In the genomic region with DNA sequence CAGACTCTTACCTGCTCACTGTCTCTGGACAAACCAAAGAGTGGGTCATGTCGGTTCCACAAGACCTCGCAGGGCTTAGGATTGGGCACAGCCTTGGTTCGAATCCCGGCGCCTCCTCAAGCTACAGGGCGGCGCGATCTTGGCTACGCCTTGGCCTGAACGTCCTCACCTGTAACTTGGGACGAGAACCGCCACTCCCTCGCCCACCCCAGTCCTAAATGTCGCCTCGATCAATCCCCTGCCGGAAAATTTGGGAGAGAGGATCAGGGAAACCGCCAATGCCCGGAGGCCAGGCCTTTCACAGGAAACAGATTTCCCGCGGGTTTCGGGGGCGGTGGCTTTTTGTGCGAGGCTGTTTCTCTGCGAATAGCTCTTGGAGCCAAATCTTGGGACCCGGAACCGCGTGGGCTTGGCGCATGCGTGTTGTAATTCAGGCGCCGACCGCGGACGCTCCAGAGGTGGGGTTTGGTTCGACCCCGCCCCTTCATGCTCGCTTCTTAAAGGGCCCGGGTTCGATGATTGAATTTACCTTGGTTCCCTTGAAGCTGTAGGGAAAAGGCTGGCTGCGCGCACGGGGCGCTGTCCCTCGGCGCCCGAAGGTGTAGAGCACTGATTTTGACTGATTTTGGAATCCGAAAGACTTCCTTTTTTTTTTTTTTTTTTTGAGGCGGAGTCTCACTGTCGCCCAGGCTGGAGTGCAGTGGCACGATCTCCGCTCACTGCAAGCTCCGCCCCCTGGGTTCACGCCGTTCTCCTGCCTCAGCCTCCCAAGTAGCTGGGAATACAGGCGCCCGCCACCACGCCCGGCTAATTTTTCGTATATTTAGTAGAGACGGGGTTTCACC, we compare ENCODE assay signal across 8 cellular contexts.
DNase-seq lines count a peak whose midpoint lies in the region; ATAC-seq, FAIRE-seq and TF ChIP-seq lines count a peak whose summit lies in the region.

A gene with protein sequence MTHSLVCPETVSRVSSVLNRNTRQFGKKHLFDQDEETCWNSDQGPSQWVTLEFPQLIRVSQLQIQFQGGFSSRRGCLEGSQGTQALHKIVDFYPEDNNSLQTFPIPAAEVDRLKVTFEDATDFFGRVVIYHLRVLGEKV (minus strand): TSS at position 403 of the 845 bp plus-strand sequence. CDS start 354 bp downstream, at position 49.

- TF ChIP-seq CTCF in KMS-11 (conservative IDR thresholded peaks at IDR 0.05; ENCODE audit: low read depth, low read length) = no peak

- DNase-seq in COLO668 (lab: John Stamatoyannopoulos, UW; ENCODE audit: unreplicated experiment) (peak; percentile 94), RCC 7860 (ENCODE audit: low spot score) (peak; percentile 80), erythroblast (lab: John Stamatoyannopoulos, UW) (peak; percentile 93 to 94)
- peak; percentile 96 to 97 for DNase-seq in activated T-cell treated with anti-CD3 and anti-CD28 coated beads, Interleukin-2, amount 50 U/mL, for 48 hours
- DNase-seq in stimulated activated CD8-positive, alpha-beta memory T cell treated with anti-CD3 and anti-CD28 coated beads, Interleukin-7, amount 100 ng/mL, for 1 hour (ENCODE audit: low read depth in 2 of 2) = peak; percentile 83 to 90

- peak; percentile 66 for ATAC-seq in GM21447 (IDR thresholded peaks at IDR 0.05; ENCODE audit: unreplicated experiment)

- H2AFZ ChIP-seq in KMS-11 (ENCODE audit: low read depth) = peak within 1 kb of the TSS; percentile 58; the same call in 1 of the 2 replicates

- peak; percentile 38 for TF ChIP-seq POLR2A in erythroblast (IDR thresholded peaks at IDR 0.05; ENCODE audit: low read length)

- H3K27me3 ChIP-seq in KMS-11 (ENCODE audit: insufficient read depth, low read depth) (no peaks in the 10 kb centered on the region), muscle layer of colon (ENCODE audit: control insufficient read depth in 1 of 2, insufficient read depth in 2 of 2, low read length in 2 of 2) (peaks cover 0 to 7% of the 10 kb centered on the region in 2 donors)

- H3K79me2 ChIP-seq in KMS-11 (ENCODE audit: insufficient read depth, low read depth) = peaks cover 13% of the 10 kb centered on the region; the same call in 1 of the 2 replicates

- H4K20me1 ChIP-seq in KMS-11 (ENCODE audit: insufficient read depth) = no peaks in the 10 kb centered on the region

- H3K36me3 ChIP-seq in KMS-11 (ENCODE audit: insufficient read depth) = no peaks in the 10 kb centered on the region
- H3K36me3 ChIP-seq in muscle layer of colon (ENCODE audit: insufficient read depth, low read length) = peaks cover 20% of the 10 kb centered on the region

- H3K9ac ChIP-seq in KMS-11 (peak within 1 kb of the TSS; percentile 78), muscle layer of colon (ENCODE audit: low read length) (peak within 1 kb of the TSS; percentile 38)

- H3K9me3 ChIP-seq in muscle layer of colon (ENCODE audit: low read length) = no peaks in the 10 kb centered on the region

- FAIRE-seq in RCC 7860 (lab: Jason Lieb, UNC) = peak; percentile 81

- H3K4me3 ChIP-seq in KMS-11 (IDR thresholded peaks at IDR 0.05; ENCODE audit: insufficient read depth, low read depth, low read length) = no peak within 1 kb of the TSS
- peak within 1 kb of the TSS; percentile 65 to 82 for H3K4me3 ChIP-seq in muscle layer of colon (ENCODE audit: low read depth in 1 of 2, low read length in 2 of 2)

- peak within 1 kb of the TSS; percentile 60 for H3K27ac ChIP-seq in KMS-11
- H3K27ac ChIP-seq in muscle layer of colon (ENCODE audit: low read depth, low read length) = peak within 1 kb of the TSS; percentile 79

- H3K4me1 ChIP-seq in KMS-11 (ENCODE audit: low read depth, poor library complexity, severe bottlenecking) = no peaks in the 10 kb centered on the region
- H3K4me1 ChIP-seq in muscle layer of colon (ENCODE audit: insufficient read depth, low read length) = peaks cover 8% of the 10 kb centered on the region

- H3K4me2 ChIP-seq in KMS-11 = peak within 1 kb of the TSS; percentile 96
